ENCODE assay signal across 8 cellular contexts in genomic region chr20:41888434-41888833, GRCh38.
"Had no signal": no experiment of that assay in that cellular context is flagged by ENCODE, and none has a peak within 500 bp of the region (broad histone marks: within the 10 kb centered on the region; RNA-seq: fewer than 3 reads in every experiment).

No MANE protein-coding gene starts in this region.

- H3K4me3 ChIP-seq: GM23248, GM23338, HAP-1 had no signal

- ATAC-seq: GM23338, HCT116 had no signal

- H3K9me3 ChIP-seq: HAP-1 had no signal

- H3K9ac ChIP-seq: GM23248 had no signal

- H3K27ac Mint-ChIP-seq: GM23338, HFFc6 had no signal

- H3K27ac ChIP-seq: GM23248 had no signal

- FAIRE-seq: H54 had no signal

- H2AFZ ChIP-seq: GM23248, GM23338 had no signal

- H3K4me2 ChIP-seq: GM23338 had no signal

- H3K4me3 Mint-ChIP-seq: GM23338, HFFc6 had no signal

- H3K36me3 ChIP-seq: HAP-1 had no signal

- H3K4me1 ChIP-seq: HAP-1 had no signal

- DNase-seq: GM23248, GOT3, HCEC 1CT, HFFc6 had no signal
